ENCODE assay signal across 9 cellular contexts in genomic region chr2:176096243-176096985, GRCh38. TPM values are rescaled to one million over a fixed set of nuclear protein-coding genes. Genes with fewer than 3 reads are reported as not detected.
A peak's percentile ranks its signal among the peaks of the same experiment; 100 is the strongest.
DNase-seq lines count a peak whose midpoint lies in the region; ATAC-seq and TF ChIP-seq lines count a peak whose summit lies in the region.
"Had no signal": no experiment of that assay in that cellular context is flagged by ENCODE, and none has a peak within 500 bp of the region (broad histone marks: within the 10 kb centered on the region; RNA-seq: fewer than 3 reads in every experiment).

No MANE protein-coding gene starts in this region.

- intact Hi-C loops in CD4-positive, alpha-beta memory T cell (cut with micrococcal nuclease), result loop anchor here (1.0 to 2.0 kb wide), 3 partner anchors 8 to 1060 kb away; no protein-coding TSS in a partner anchor

- peaks cover 0 to 41% (median 20%) of the 10 kb centered on the region in 8 donors for H3K9me3 Mint-ChIP-seq in CD4-positive, alpha-beta memory T cell
- H3K9me3 Mint-ChIP-seq in naive thymus-derived CD8-positive, alpha-beta T cell, result peaks cover 0 to 35% (median 2%) of the 10 kb centered on the region in 9 donors

- H3K4me1 Mint-ChIP-seq in CD4-positive, alpha-beta memory T cell, result peaks cover 18 to 47% (median 35%) of the 10 kb centered on the region in 4 donors
- peaks cover 19 to 41% (median 33%) of the 10 kb centered on the region in 4 donors for H3K4me1 Mint-ChIP-seq in naive thymus-derived CD8-positive, alpha-beta T cell

- no peaks in the 10 kb centered on the region for H3K36me3 ChIP-seq in CD4-positive, alpha-beta memory T cell (ENCODE audit: insufficient read depth, low read length)
- H3K36me3 ChIP-seq in KMS-11 (ENCODE audit: insufficient read depth), result no peaks in the 10 kb centered on the region

- peak overlapping the region in 2 of 7 donors; percentile 75 to 83 for H3K27ac Mint-ChIP-seq in CD4-positive, alpha-beta memory T cell
- no peak overlapping the region for H3K27ac Mint-ChIP-seq in naive thymus-derived CD8-positive, alpha-beta T cell

- H3K79me2 ChIP-seq in KMS-11 (ENCODE audit: insufficient read depth, low read depth), result no peaks in the 10 kb centered on the region

- peak overlapping the region; percentile 51 to 87 (median 82) for H3K4me3 Mint-ChIP-seq in CD4-positive, alpha-beta memory T cell
- peak overlapping the region; percentile 57 to 87 (median 78) for H3K4me3 Mint-ChIP-seq in naive thymus-derived CD8-positive, alpha-beta T cell

- CTCF ChIA-PET in CD4-positive, alpha-beta memory T cell (lab: Charles Lee; ENCODE audit: partially characterized antibody), result interaction anchor here (0.7 to 4.1 kb wide), 17 partner anchors 11 to 1200 kb away, joined by 3 to 111 read pairs (median 3); no protein-coding TSS in a partner anchor

- peak in 1 of 2 donors; percentile 12 for ATAC-seq in naive thymus-derived CD8-positive, alpha-beta T cell
- no peak for ATAC-seq in GM21447 (IDR thresholded peaks at IDR 0.05; ENCODE audit: unreplicated experiment)

- no peak for DNase-seq in CD4-positive, alpha-beta memory T cell
- no peak for DNase-seq in astrocyte of the cerebellum (ENCODE audit: low read depth)
- DNase-seq in naive thymus-derived CD8-positive, alpha-beta T cell, result peak in 1 of 10 donors; percentile 4
- DNase-seq in amygdala (lab: John Stamatoyannopoulos, UW), result no peak
- no peak for DNase-seq in NCI-H524 treated with DMSO at 0.1 percent for 48 hours (lab: John Stamatoyannopoulos, UW)
- DNase-seq in SKM-1 (lab: John Stamatoyannopoulos, UW; ENCODE audit: unreplicated experiment), result no peak

- peaks cover 27% of the 10 kb centered on the region for H3K4me1 ChIP-seq in CD4-positive, alpha-beta memory T cell (ENCODE audit: insufficient read depth, low read length)
- peaks cover 8% of the 10 kb centered on the region for H3K4me1 ChIP-seq in KMS-11 (ENCODE audit: low read depth, poor library complexity, severe bottlenecking)

- in situ Hi-C loops in astrocyte of the cerebellum (cut with HindIII; ENCODE audit: low sequenced_read_pairs), result loop anchor here (25.0 kb wide), 1 partner anchor 1184 kb away; no protein-coding TSS in a partner anchor

- peak overlapping the region; percentile 90 for H3K9ac ChIP-seq in KMS-11

- peak overlapping the region; percentile 97 for H2AFZ ChIP-seq in KMS-11 (ENCODE audit: low read depth)

- H3K4me2 ChIP-seq in KMS-11, result peak overlapping the region; percentile 95

- POLR2A ChIA-PET in CD4-positive, alpha-beta memory T cell (lab: Charles Lee; ENCODE audit: partially characterized antibody), result interaction anchor here (1.2 to 1.9 kb wide), 2 partner anchors 11 to 35 kb away, joined by 3 to 5 read pairs; no protein-coding TSS in a partner anchor
- POLR2A ChIA-PET in naive thymus-derived CD8-positive, alpha-beta T cell (lab: Charles Lee), result interaction anchor here (0.9 kb wide), 1 partner anchor 16 kb away, joined by 3 read pairs; no protein-coding TSS in a partner anchor

- TF ChIP-seq CTCF in KMS-11 (conservative IDR thresholded peaks at IDR 0.05; ENCODE audit: low read depth, low read length) (no peak), astrocyte of the cerebellum (IDR thresholded peaks at IDR 0.05; ENCODE audit: low read depth, low read length, missing control alignments) (no peak)

- H3K27me3 Mint-ChIP-seq in CD4-positive, alpha-beta memory T cell, result peaks cover 77 to 78% of the 10 kb centered on the region in 2 donors
- peaks cover 50 to 93% (median 72%) of the 10 kb centered on the region in 5 donors for H3K27me3 Mint-ChIP-seq in naive thymus-derived CD8-positive, alpha-beta T cell

- no peaks in the 10 kb centered on the region for H3K9me3 ChIP-seq in CD4-positive, alpha-beta memory T cell (ENCODE audit: control insufficient read depth in 1 of 2, low read length in 2 of 2)

- no peak overlapping the region for H3K27ac ChIP-seq in CD4-positive, alpha-beta memory T cell (ENCODE audit: low read depth, low read length)
- H3K27ac ChIP-seq in KMS-11, result peak overlapping the region; percentile 91

- H3K27me3 ChIP-seq in CD4-positive, alpha-beta memory T cell (ENCODE audit: insufficient read depth, low read length), result peaks cover 80% of the 10 kb centered on the region
- no peaks in the 10 kb centered on the region for H3K27me3 ChIP-seq in KMS-11 (ENCODE audit: insufficient read depth, low read depth)

- H4K20me1 ChIP-seq in KMS-11 (ENCODE audit: insufficient read depth), result no peaks in the 10 kb centered on the region

- peak overlapping the region; percentile 1 to 54 for H3K4me3 ChIP-seq in CD4-positive, alpha-beta memory T cell (ENCODE audit: low read length in 2 of 2)
- H3K4me3 ChIP-seq in KMS-11 (IDR thresholded peaks at IDR 0.05; ENCODE audit: insufficient read depth, low read depth, low read length) (peak overlapping the region; percentile 89), astrocyte of the cerebellum (ENCODE audit: low read depth, low read length) (peak overlapping the region; percentile 16)

- peaks cover 7 to 8% of the 10 kb centered on the region in 2 donors for H3K36me3 Mint-ChIP-seq in CD4-positive, alpha-beta memory T cell
- peaks cover 8 to 24% (median 9%) of the 10 kb centered on the region in 3 donors for H3K36me3 Mint-ChIP-seq in naive thymus-derived CD8-positive, alpha-beta T cell

RNA-seq across cellular contexts. Expression of gene HOXD12, which starts 3.2 kb away (rescaled TPM):
- not detected for total RNA-seq in CD4-positive, alpha-beta memory T cell
- not detected for polyA plus RNA-seq in CD4-positive, alpha-beta memory T cell
- total RNA-seq in naive thymus-derived CD8-positive, alpha-beta T cell, result not detected
- not detected for polyA plus RNA-seq in naive thymus-derived CD8-positive, alpha-beta T cell
- total RNA-seq: activated CD8-positive, alpha-beta memory T cell treated with anti-CD3 and anti-CD28 coated beads for 36 hours had no signal

RNA-seq across cellular contexts. Expression of gene HOXD13, which starts 3.9 kb away (rescaled TPM):
- total RNA-seq in CD4-positive, alpha-beta memory T cell, result not detected
- not detected for polyA plus RNA-seq in CD4-positive, alpha-beta memory T cell
- total RNA-seq in naive thymus-derived CD8-positive, alpha-beta T cell, result not detected
- not detected for polyA plus RNA-seq in naive thymus-derived CD8-positive, alpha-beta T cell
- total RNA-seq: activated CD8-positive, alpha-beta memory T cell treated with anti-CD3 and anti-CD28 coated beads for 36 hours had no signal

RNA-seq across cellular contexts. Expression of gene HOXD11, which starts 10.7 kb away (rescaled TPM):
- total RNA-seq in CD4-positive, alpha-beta memory T cell, result not detected
- polyA plus RNA-seq in CD4-positive, alpha-beta memory T cell, result not detected
- not detected for total RNA-seq in naive thymus-derived CD8-positive, alpha-beta T cell
- polyA plus RNA-seq in naive thymus-derived CD8-positive, alpha-beta T cell, result not detected
- total RNA-seq: activated CD8-positive, alpha-beta memory T cell treated with anti-CD3 and anti-CD28 coated beads for 36 hours had no signal

RNA-seq across cellular contexts. Expression of gene EVX2, which starts 12.7 kb away (rescaled TPM):
- total RNA-seq in CD4-positive, alpha-beta memory T cell, result not detected
- polyA plus RNA-seq in CD4-positive, alpha-beta memory T cell, result not detected
- total RNA-seq in naive thymus-derived CD8-positive, alpha-beta T cell, result not detected
- polyA plus RNA-seq in naive thymus-derived CD8-positive, alpha-beta T cell, result not detected
- total RNA-seq: activated CD8-positive, alpha-beta memory T cell treated with anti-CD3 and anti-CD28 coated beads for 36 hours had no signal

RNA-seq across cellular contexts. Expression of gene HOXD10, which starts 20.2 kb away (rescaled TPM):
- not detected for total RNA-seq in CD4-positive, alpha-beta memory T cell
- not detected for polyA plus RNA-seq in CD4-positive, alpha-beta memory T cell
- total RNA-seq in naive thymus-derived CD8-positive, alpha-beta T cell, result not detected
- polyA plus RNA-seq in naive thymus-derived CD8-positive, alpha-beta T cell, result not detected
- total RNA-seq: activated CD8-positive, alpha-beta memory T cell treated with anti-CD3 and anti-CD28 coated beads for 36 hours had no signal

Comparison
In these comparisons a context has a peak if more than half of its experiments do, and no peak if none do; other contexts are left out.
1. H3K4me3 ChIP-seq: peak in every context shown above with its lines; median percentile 89 in KMS-11; 28 in CD4-positive, alpha-beta memory T cell; 16 in astrocyte of the cerebellum.